In genomic region chr1:214514032-214514818, GRCh38 we compare ENCODE assay signal across 1 cellular context.
TF ChIP-seq lines count a peak whose summit lies in the region.

No MANE protein-coding gene starts in this region.

TF ChIP-seq in SK-N-SH, 30 proteins besides CTCF, POLR2A, EP300 and RAD21 (continued from another document):
- TF ChIP-seq REST (IDR thresholded peaks at IDR 0.05; ENCODE audit: low read depth, low read length) (no peak), SIN3A (IDR thresholded peaks at IDR 0.05; ENCODE audit: borderline replicate concordance, low read depth, low read length) (no peak), YY1 (IDR thresholded peaks at IDR 0.05; ENCODE audit: low read depth) (no peak)
